In genomic region chr1:235325854-235326253, GRCh38 we compare ENCODE assay signal across 8 cellular contexts. TPM values are rescaled to one million over a fixed set of nuclear protein-coding genes. Genes with fewer than 3 reads are reported as not detected.
A peak's percentile ranks its signal among the peaks of the same experiment; 100 is the strongest.
DNase-seq lines count a peak whose midpoint lies in the region; ATAC-seq and TF ChIP-seq lines count a peak whose summit lies in the region.

No MANE protein-coding gene starts in this region.

- no peak overlapping the region for H2AFZ ChIP-seq in GM23248
- no peak overlapping the region for H2AFZ ChIP-seq in SU-DHL-6 (ENCODE audit: low read depth, low read length, severe bottlenecking)

- H4K20me1 ChIP-seq in GM23248 (ENCODE audit: insufficient read depth) (peaks cover 29% of the 10 kb centered on the region; the same call in 1 of the 2 replicates), SU-DHL-6 (ENCODE audit: low read depth, low read length) (peaks cover 20% of the 10 kb centered on the region)

- 22 to 25% methylated on average over 2 of the region's 2 CpGs for WGBS in GM23248 (ENCODE audit: low coverage in 1 of 2, low lambda C conversion rate in 2 of 2, missing lambda C conversion rate in 2 of 2), 2 experiments

- H3K27me3 ChIP-seq in GM23248 (replicated peaks; ENCODE audit: insufficient read depth) (no peaks in the 10 kb centered on the region), SU-DHL-6 (ENCODE audit: low read length) (no peaks in the 10 kb centered on the region)

- in situ Hi-C loops in GM23248 (cut with MboI), result no loop called here

- H3F3A ChIP-seq in GM23248 (ENCODE audit: insufficient read depth) (peaks cover 20% of the 10 kb centered on the region), SU-DHL-6 (ENCODE audit: insufficient read depth) (peaks cover 30% of the 10 kb centered on the region)

- H3K36me3 ChIP-seq in GM23248 (ENCODE audit: low read depth) (no peaks in the 10 kb centered on the region), SU-DHL-6 (ENCODE audit: low read length) (no peaks in the 10 kb centered on the region; the same call in 1 of the 2 replicates)

- no peaks in the 10 kb centered on the region for H3K9me2 ChIP-seq in GM23248 (ENCODE audit: insufficient read depth)
- no peaks in the 10 kb centered on the region for H3K9me2 ChIP-seq in SU-DHL-6 (replicated peaks; ENCODE audit: insufficient read depth, low read length)

- H3K9me3 ChIP-seq in GM23248 (ENCODE audit: low read depth), result no peaks in the 10 kb centered on the region
- H3K9me3 ChIP-seq in SU-DHL-6 (ENCODE audit: insufficient read depth, low read length), result no peaks in the 10 kb centered on the region

- DNase-seq in GM23248, result no peak
- no peak for DNase-seq in fibroblast of the aortic adventitia (ENCODE audit: low read depth)
- DNase-seq in skeletal muscle cell (ENCODE audit: low read depth), result no peak
- DNase-seq in GM19238 (ENCODE audit: insufficient read length, low spot score), result no peak
- no peak for DNase-seq in NCI-H2029 (lab: John Stamatoyannopoulos, UW)
- DNase-seq in DMS114 treated with DMSO at 0.1 percent for 48 hours (lab: John Stamatoyannopoulos, UW; ENCODE audit: unreplicated experiment), result no peak

- H3K27ac ChIP-seq in GM23248, result 0 out of 2 replicates have a peak overlapping the region, but pooled peaks have one; percentile 1
- peak overlapping the region; percentile 78 for H3K27ac ChIP-seq in SU-DHL-6 (ENCODE audit: low read depth, low read length)

- H3K79me2 ChIP-seq in GM23248 (ENCODE audit: insufficient read depth) (peaks cover 85% of the 10 kb centered on the region), SU-DHL-6 (ENCODE audit: insufficient read depth, low read length) (peaks cover 90% of the 10 kb centered on the region)

- peak overlapping the region; percentile 88 for H3K4me2 ChIP-seq in GM23248 (ENCODE audit: unreplicated experiment)
- peak overlapping the region; percentile 96 for H3K4me2 ChIP-seq in SU-DHL-6 (ENCODE audit: low read depth, low read length, poor library complexity, severe bottlenecking)

- H3K4me1 ChIP-seq in GM23248 (ENCODE audit: insufficient read depth), result peaks cover 32% of the 10 kb centered on the region

- ATAC-seq in GM19452 (IDR thresholded peaks at IDR 0.05; ENCODE audit: unreplicated experiment), result no peak

- TF ChIP-seq CTCF in SU-DHL-6 (IDR thresholded peaks at IDR 0.05; ENCODE audit: insufficient read depth, low read length, poor library complexity, severe bottlenecking) (no peak), fibroblast of the aortic adventitia (IDR thresholded peaks at IDR 0.05; ENCODE audit: insufficient read depth, low read length) (no peak)

- H3K9ac ChIP-seq in GM23248 (peak overlapping the region; percentile 93), SU-DHL-6 (ENCODE audit: low read length) (peak overlapping the region; percentile 95)

- H3K4me3 ChIP-seq in GM23248 (peak overlapping the region; percentile 88), SU-DHL-6 (ENCODE audit: insufficient read depth, low read length, poor library complexity, severe bottlenecking) (peak overlapping the region; percentile 78), fibroblast of the aortic adventitia (ENCODE audit: low read depth, low read length) (peak overlapping the region; percentile 86), skeletal muscle cell (ENCODE audit: low read depth, low read length) (peak overlapping the region; percentile 94)

RNA-seq across cellular contexts. Expression of gene ARID4B, which starts 2.1 kb away (rescaled TPM):
- total RNA-seq in GM23248 (2014; rRNA removed; shearing (Covaris generic)), result 15.0 and 17.8 TPM in 2 replicates
- polyA plus RNA-seq in GM23248 (2016; fragmentation: Nextera tagmentation; extraction: Ambion mirVana), result 23.8 and 25.6 TPM in 2 replicates
- total RNA-seq in fibroblast of the aortic adventitia (ENCODE audit: low replicate concordance), result 36.7 and 58.4 TPM in 2 replicates

RNA-seq across cellular contexts. Expression of gene GGPS1, which starts 2.5 kb away (rescaled TPM):
- 33.6 and 46.8 TPM in 2 replicates for total RNA-seq in GM23248 (2014; rRNA removed; shearing (Covaris generic))
- polyA plus RNA-seq in GM23248 (2016; fragmentation: Nextera tagmentation; extraction: Ambion mirVana), result 59.4 and 59.9 TPM in 2 replicates
- 27.7 and 41.8 TPM in 2 replicates for total RNA-seq in fibroblast of the aortic adventitia (ENCODE audit: low replicate concordance)

RNA-seq across cellular contexts. Expression of gene TBCE, which starts 41.4 kb away (rescaled TPM):
- total RNA-seq in GM23248 (2014; rRNA removed; shearing (Covaris generic)), result 23.3 and 24.4 TPM in 2 replicates
- 33.8 and 35.3 TPM in 2 replicates for polyA plus RNA-seq in GM23248 (2016; fragmentation: Nextera tagmentation; extraction: Ambion mirVana)
- 25.5 and 30.5 TPM in 2 replicates for total RNA-seq in fibroblast of the aortic adventitia (ENCODE audit: low replicate concordance)
